1 cellular context compared by ENCODE assay signal in genomic region chr5:6820851-6821479, GRCh38.
TF ChIP-seq lines count a peak whose summit lies in the region.

No MANE protein-coding gene starts in this region.

TF ChIP-seq in IMR-90, 13 proteins besides CTCF, POLR2A, EP300 and RAD21 (continued from another document):
- TF ChIP-seq BHLHE40 (IDR thresholded peaks at IDR 0.05; ENCODE audit: low read depth, low read length) = no peak
